ENCODE assay signal across 1 cellular context in the genomic region with DNA sequence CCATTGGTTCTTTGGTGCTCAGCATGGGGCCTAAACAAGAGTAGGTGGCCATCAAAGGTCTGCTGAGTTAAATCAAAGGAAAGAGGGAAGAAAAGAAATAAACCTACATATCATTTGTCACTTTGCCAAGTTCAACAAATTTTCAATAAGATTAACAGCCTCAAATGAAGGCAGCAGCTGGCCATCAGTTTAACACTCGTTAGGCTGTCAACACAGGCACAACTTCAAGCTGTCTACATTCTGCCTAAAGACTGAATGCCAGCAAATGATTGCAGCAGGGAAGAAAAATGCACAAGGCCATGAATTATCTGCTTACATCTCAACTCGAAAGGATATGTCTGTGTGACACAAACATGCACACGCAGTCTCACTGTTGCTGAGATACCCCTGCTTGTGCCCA.
TF ChIP-seq lines count a peak whose summit lies in the region.

No MANE protein-coding gene starts in this region.

TF ChIP-seq in HEK293, 187 proteins besides CTCF, POLR2A, EP300 and RAD21 (continued from another document):
- TF ChIP-seq FEZF1 (tag by site-specific recombination; IDR thresholded peaks at IDR 0.05) (peak; percentile 62), ZNF548 (tag by site-specific recombination; IDR thresholded peaks at IDR 0.05) (no peak), TSHZ1 (tag by site-specific recombination; IDR thresholded peaks at IDR 0.05; ENCODE audit: borderline replicate concordance) (no peak), ZNF555 (tag by site-specific recombination; conservative IDR thresholded peaks at IDR 0.05) (no peak), ZBTB7A (tag by site-specific recombination; IDR thresholded peaks at IDR 0.05; ENCODE audit: low read depth) (no peak), PRDM6 (tag by site-specific recombination; IDR thresholded peaks at IDR 0.05) (peak; percentile 47)
